8 cellular contexts compared by ENCODE assay signal in the genomic region with DNA sequence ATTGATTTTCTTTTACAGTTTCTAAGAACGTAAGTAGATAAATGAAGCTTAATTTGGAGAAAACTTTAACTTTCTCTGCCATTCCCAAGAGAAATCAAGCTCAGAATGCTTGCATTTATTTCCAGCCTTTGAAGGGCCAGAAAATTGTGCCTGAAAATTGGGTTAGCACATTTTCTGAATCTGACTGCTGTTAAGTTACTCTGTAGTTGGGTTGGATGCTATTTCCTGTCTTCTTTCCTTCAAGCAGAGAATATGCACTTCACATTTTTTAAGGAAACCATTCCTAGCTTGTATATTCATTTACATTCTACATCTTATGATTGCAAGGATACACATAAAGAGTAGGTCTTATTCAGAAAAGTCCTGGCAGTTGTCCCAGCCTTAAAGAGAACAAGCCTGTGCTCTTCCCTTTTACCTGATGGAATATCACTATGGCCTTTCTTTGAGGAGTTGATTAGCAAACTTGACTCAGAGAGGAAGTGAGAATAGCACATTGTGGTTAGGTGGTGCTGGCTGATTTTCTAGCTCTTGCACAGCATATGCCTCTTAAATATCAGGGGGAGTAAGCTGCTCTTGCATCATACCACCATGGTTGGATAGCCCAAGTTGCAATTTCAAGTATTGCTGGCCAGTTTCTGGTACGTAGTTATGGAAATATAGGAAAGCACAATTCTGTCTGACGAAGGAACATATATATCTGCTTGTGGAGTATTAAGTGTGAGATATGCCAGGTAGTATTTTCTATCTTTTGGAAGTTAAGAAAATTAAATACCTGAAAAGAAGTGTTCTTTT.
DNase-seq lines count a peak whose midpoint lies in the region; ATAC-seq lines count a peak whose summit lies in the region.
"Had no signal": no experiment of that assay in that cellular context is flagged by ENCODE, and none has a peak within 500 bp of the region (broad histone marks: within the 10 kb centered on the region; RNA-seq: fewer than 3 reads in every experiment).

No MANE protein-coding gene starts in this region.

- peaks cover 0 to 2% of the 10 kb centered on the region in 2 donors for H3K9me3 Mint-ChIP-seq in activated T-cell treated with anti-CD3 and anti-CD28 coated beads, Interleukin-2, amount 50 U/mL, for 72 hours
- peaks cover 3% of the 10 kb centered on the region for H3K9me3 Mint-ChIP-seq in natural killer cell treated with Interleukin-12 subunit alpha and Interleukin-12 subunit beta and Interleukin-15 and Interleukin-18, amount 100 ng/mL, for 72 hours

- peaks cover 34% of the 10 kb centered on the region for H3K4me1 Mint-ChIP-seq in activated T-cell treated with anti-CD3 and anti-CD28 coated beads, Interleukin-2, amount 50 U/mL, for 72 hours (ENCODE audit: low read depth)
- peaks cover 25% of the 10 kb centered on the region in 2 donors for H3K4me1 Mint-ChIP-seq in natural killer cell treated with Interleukin-12 subunit alpha and Interleukin-12 subunit beta and Interleukin-15 and Interleukin-18, amount 100 ng/mL, for 72 hours (ENCODE audit: low read depth in 2 of 2)
- H3K4me1 Mint-ChIP-seq: neural crest cell had no signal

- H3K27ac Mint-ChIP-seq in activated T-cell treated with anti-CD3 and anti-CD28 coated beads, Interleukin-2, amount 50 U/mL, for 72 hours, result peak overlapping the region; percentile 89
- peak overlapping the region; percentile 73 to 95 for H3K27ac Mint-ChIP-seq in natural killer cell treated with Interleukin-12 subunit alpha and Interleukin-12 subunit beta and Interleukin-15 and Interleukin-18, amount 100 ng/mL, for 72 hours

- no peaks in the 10 kb centered on the region for H3K27me3 Mint-ChIP-seq in activated T-cell treated with anti-CD3 and anti-CD28 coated beads, Interleukin-2, amount 50 U/mL, for 72 hours (ENCODE audit: low read depth)
- H3K27me3 Mint-ChIP-seq in natural killer cell treated with Interleukin-12 subunit alpha and Interleukin-12 subunit beta and Interleukin-15 and Interleukin-18, amount 100 ng/mL, for 72 hours, result no peaks in the 10 kb centered on the region

- H3K4me3 Mint-ChIP-seq in activated T-cell treated with anti-CD3 and anti-CD28 coated beads, Interleukin-2, amount 50 U/mL, for 72 hours, result peak overlapping the region; percentile 3 to 76
- peak overlapping the region; percentile 40 for H3K4me3 Mint-ChIP-seq in natural killer cell treated with Interleukin-12 subunit alpha and Interleukin-12 subunit beta and Interleukin-15 and Interleukin-18, amount 100 ng/mL, for 72 hours
- H3K4me3 Mint-ChIP-seq: neural crest cell had no signal

- ATAC-seq in GM18499 (IDR thresholded peaks at IDR 0.05; ENCODE audit: insufficient read depth, unreplicated experiment) (peak; percentile 96), GM21528 (IDR thresholded peaks at IDR 0.05; ENCODE audit: low FRiP score, unreplicated experiment) (peak; percentile 97)
- peak; percentile 94 to 98 for ATAC-seq in activated T-cell treated with anti-CD3 and anti-CD28 coated beads, Interleukin-2, amount 50 U/mL, for 72 hours (replicated peaks in 1 of 2)
- ATAC-seq in natural killer cell treated with Interleukin-12 subunit alpha and Interleukin-12 subunit beta and Interleukin-15 and Interleukin-18, amount 100 ng/mL, for 72 hours, result peak; percentile 97 to 99

- peaks cover 2 to 6% of the 10 kb centered on the region in 2 donors for H3K36me3 Mint-ChIP-seq in activated T-cell treated with anti-CD3 and anti-CD28 coated beads, Interleukin-2, amount 50 U/mL, for 72 hours (ENCODE audit: insufficient read depth in 2 of 2)
- no peaks in the 10 kb centered on the region for H3K36me3 Mint-ChIP-seq in natural killer cell treated with Interleukin-12 subunit alpha and Interleukin-12 subunit beta and Interleukin-15 and Interleukin-18, amount 100 ng/mL, for 72 hours

- DNase-seq in HPDE6-E6E7 (ENCODE audit: extremely low spot score), result peak; percentile 15
- peak; percentile 33 to 40 for DNase-seq in activated T-cell treated with anti-CD3 and anti-CD28 coated beads, Interleukin-2, amount 50 U/mL, for 72 hours
- DNase-seq in natural killer cell treated with Interleukin-12 subunit alpha and Interleukin-12 subunit beta and Interleukin-15 and Interleukin-18, amount 100 ng/mL, for 72 hours (ENCODE audit: low spot score), result peak; percentile 80
- no peak for DNase-seq in NCI-H2081 (lab: John Stamatoyannopoulos, UW)
- no peak for DNase-seq in activated effector memory CD4-positive, alpha-beta T cell treated with Interleukin-2 at 50 U/mL for 16 hours

Comparison
In these comparisons a context has a peak if more than half of its experiments do, and no peak if none do; other contexts are left out.
1. DNase-seq: peak in HPDE6-E6E7 (single experiment), activated T-cell treated with anti-CD3 and anti-CD28 coated beads, Interleukin-2, amount 50 U/mL, for 72 hours (2 of 2) and natural killer cell treated with Interleukin-12 subunit alpha and Interleukin-12 subunit beta and Interleukin-15 and Interleukin-18, amount 100 ng/mL, for 72 hours (single experiment); none in NCI-H2081 (0 of 2) and activated effector memory CD4-positive, alpha-beta T cell treated with Interleukin-2 at 50 U/mL for 16 hours (single experiment).
2. Peak in every context shown above with its lines, with median percentiles within 50 percentile points of each other: ATAC-seq.